Comparison of ENCODE assay signal across 20 cellular contexts in genomic region chr11:44758996-44759395, GRCh38. TPM values are rescaled to one million over a fixed set of nuclear protein-coding genes. Genes with fewer than 3 reads are reported as not detected.
DNase-seq lines count a peak whose midpoint lies in the region; ATAC-seq and TF ChIP-seq lines count a peak whose summit lies in the region.
"Had no signal": no experiment of that assay in that cellular context is flagged by ENCODE, and none has a peak within 500 bp of the region (broad histone marks: within the 10 kb centered on the region; RNA-seq: fewer than 3 reads in every experiment).

No MANE protein-coding gene starts in this region.

- 83 to 91% methylated on average over 1 to 4 of the region's 4 CpGs for WGBS in transverse colon (ENCODE audit: low coverage in 1 of 2), 2 donors

- H3K9me3 ChIP-seq in transverse colon, result no peaks in the 10 kb centered on the region

- no peak for TF ChIP-seq EP300 in transverse colon (IDR thresholded peaks at IDR 0.05; ENCODE audit: low read depth)

- TF ChIP-seq CTCF in transverse colon (IDR thresholded peaks at IDR 0.05), result no peak

- TF ChIP-seq POLR2A in transverse colon (IDR thresholded peaks at IDR 0.05), result no peak

- no peaks in the 10 kb centered on the region for H3K36me3 ChIP-seq in transverse colon

- peaks cover 5 to 35% (median 25%) of the 10 kb centered on the region in 4 donors for H3K4me1 ChIP-seq in transverse colon

- H3K27me3 ChIP-seq in transverse colon, result no peaks in the 10 kb centered on the region

- in situ Hi-C loops in transverse colon (cut with MboI; ENCODE audit: low pct_ligation_motif_present in 1 of 4, low pct_unique_long_range_greater_than_20kb in 1 of 4, low sequenced_read_pairs in 3 of 4), result no loop called here

- H3K27ac ChIP-seq in transverse colon, result peak overlapping the region in 3 of 4 donors; percentile 52 to 84 (median 83)

- intact Hi-C loops in cardiac septum (cut with DNase I) (no loop called here), Right ventricle myocardium superior (cut with DNase I) (no loop called here), transverse colon (cut with DNase I; ENCODE audit: low total_unique reads) (no loop called here)

- ATAC-seq in Right ventricle myocardium superior (ENCODE audit: poor library complexity), result no peak
- ATAC-seq in HG03135 (IDR thresholded peaks at IDR 0.05; ENCODE audit: unreplicated experiment), result no peak
- ATAC-seq in GM18867 (IDR thresholded peaks at IDR 0.05; ENCODE audit: unreplicated experiment), result no peak
- ATAC-seq: K562 had no signal

- DNase-seq in cardiac septum (ENCODE audit: low spot score) (peak; percentile 66), Right ventricle myocardium superior (no peak), cerebellum (ENCODE audit: low spot score) (peak; percentile 57), islet precursor cell (peak; percentile 29), transverse colon (no peak), foreskin melanocyte (no peak)
- DNase-seq: 8988T, DND-41, HCEC 1CT, NCI-H1092 treated with DMSO at 0.1 percent for 48 hours, NCI-H146, NCI-H2081, NCI-H2171 treated with DMSO at 0.1 percent for 48 hours, NCI-H510A, NCI-H774, OCI-M1, SHP77 treated with DMSO at 0.1 percent for 48 hours had no signal

- no peak overlapping the region for H3K4me3 ChIP-seq in transverse colon
- H3K4me3 ChIP-seq: K562 had no signal

RNA-seq across cellular contexts. Expression of gene TSPAN18, which starts 32.2 kb away (rescaled TPM):
- 153 TPM for total RNA-seq in cardiac septum
- total RNA-seq in Right ventricle myocardium superior, result 99.7 TPM
- 31.9 TPM for total RNA-seq in cerebellum
- total RNA-seq in transverse colon, result 10 to 100 TPM in 1 of 4 donors, 1 to 10 TPM in 3; 2.6 to 28.9 (median 4.9) TPM

Comparison
In these comparisons a context has a peak if more than half of its experiments do, and no peak if none do; other contexts are left out.
1. DNase-seq: peak in cardiac septum (single experiment), cerebellum (single experiment) and islet precursor cell (single experiment); none in Right ventricle myocardium superior (single experiment), transverse colon (single experiment) and foreskin melanocyte (single experiment).